11 cellular contexts compared by ENCODE assay signal in the genomic region with DNA sequence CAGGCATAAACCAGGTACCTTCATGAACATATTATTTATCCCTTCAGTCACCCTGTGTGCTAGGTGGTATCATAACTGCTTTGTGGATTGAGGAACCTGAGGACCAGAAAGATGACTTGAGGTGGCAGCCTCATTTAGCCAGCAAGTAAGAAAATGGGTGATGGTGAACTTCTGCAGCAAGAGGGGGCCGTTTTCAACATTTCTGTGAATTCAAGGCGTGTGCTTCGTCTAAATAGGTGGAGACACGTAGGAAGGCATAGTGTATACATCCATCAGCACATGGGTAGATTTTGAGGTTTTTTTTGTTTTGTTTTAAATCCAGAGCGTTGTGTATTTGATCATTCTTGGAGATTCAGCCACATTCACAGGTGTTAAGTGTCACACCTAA.
DNase-seq lines count a peak whose midpoint lies in the region; ATAC-seq and TF ChIP-seq lines count a peak whose summit lies in the region.
"Had no signal": no experiment of that assay in that cellular context is flagged by ENCODE, and none has a peak within 500 bp of the region (broad histone marks: within the 10 kb centered on the region; RNA-seq: fewer than 3 reads in every experiment).

No MANE protein-coding gene starts in this region.

- peak overlapping the region; percentile 96 for H3K27ac Mint-ChIP-seq in CD4-positive, alpha-beta T cell
- H3K27ac Mint-ChIP-seq: dendritic cell treated with granulocyte-macrophage colony-stimulating factor and Interleukin-4, amounts not matched to agents 40 ng/mL and 50 ng/mL, for 4 days had no signal

- POLR2A ChIA-PET in CD4-positive, alpha-beta T cell (lab: Charles Lee), result interaction anchor here (0.8 to 8.0 kb wide), 16 partner anchors 10 to 1043 kb away, joined by 3 to 158 read pairs (median 4); a partner anchor contains a TSS

- H3K27me3 ChIP-seq in CD4-positive, alpha-beta T cell (ENCODE audit: control insufficient read depth, insufficient read depth, low read length), result no peaks in the 10 kb centered on the region
- H3K27me3 ChIP-seq in breast epithelium (no peaks in the 10 kb centered on the region), neutrophil (no peaks in the 10 kb centered on the region)
- H3K27me3 ChIP-seq: SJCRH30 had no signal

- H3K36me3 Mint-ChIP-seq in CD4-positive, alpha-beta T cell (ENCODE audit: low read depth), result peaks cover 14% of the 10 kb centered on the region

- CTCF ChIA-PET in CD4-positive, alpha-beta T cell (lab: Charles Lee), result interaction anchor here (1.0 to 2.4 kb wide), 4 partner anchors 17 to 130 kb away, joined by 3 to 20 read pairs (median 6); no protein-coding TSS in a partner anchor

- H3K27me3 Mint-ChIP-seq in CD4-positive, alpha-beta T cell, result no peaks in the 10 kb centered on the region
- H3K27me3 Mint-ChIP-seq: dendritic cell treated with granulocyte-macrophage colony-stimulating factor and Interleukin-4, amounts not matched to agents 40 ng/mL and 50 ng/mL, for 4 days had no signal

- intact Hi-C loops in CD4-positive, alpha-beta T cell (cut with DNase I, micrococcal nuclease), result loop anchor here (1.0 to 10.0 kb wide), 6 partner anchors 11 to 1042 kb away; a partner anchor contains a TSS
- intact Hi-C loops in breast epithelium (cut with DNase I; ENCODE audit: low total_unique reads), result no loop called here

- peak in 2 of 10 experiments; percentile 25 for DNase-seq in CD4-positive, alpha-beta T cell
- peak; percentile 37 for DNase-seq in NB4 (ENCODE audit: low read depth)
- DNase-seq in breast epithelium (ENCODE audit: low spot score in 2 of 2), result no peak
- no peak for DNase-seq in midbrain (lab: John Stamatoyannopoulos, UW)
- DNase-seq: SJCRH30 had no signal

- no peak overlapping the region for H3K4me3 ChIP-seq in NB4 (ENCODE audit: low read depth, low read length)
- H3K4me3 ChIP-seq in breast epithelium, result no peak overlapping the region
- no peak overlapping the region for H3K4me3 ChIP-seq in neutrophil (ENCODE audit: low read depth in 1 of 2, low read length in 1 of 2)
- H3K4me3 ChIP-seq: SJCRH30 had no signal

- H3K27ac ChIP-seq in CD4-positive, alpha-beta T cell (ENCODE audit: low read depth, low read length), result peak overlapping the region; percentile 98
- H3K27ac ChIP-seq in breast epithelium (peak overlapping the region; percentile 78 to 88), neutrophil (peak overlapping the region; percentile 81)
- H3K27ac ChIP-seq: SJCRH30 had no signal

- H3K36me3 ChIP-seq in breast epithelium, result no peaks in the 10 kb centered on the region
- H3K36me3 ChIP-seq in neutrophil, result no peaks in the 10 kb centered on the region

- peak overlapping the region; percentile 86 for H3K4me3 Mint-ChIP-seq in CD4-positive, alpha-beta T cell
- H3K4me3 Mint-ChIP-seq: dendritic cell treated with granulocyte-macrophage colony-stimulating factor and Interleukin-4, amounts not matched to agents 40 ng/mL and 50 ng/mL, for 4 days had no signal

- H3K4me1 Mint-ChIP-seq in CD4-positive, alpha-beta T cell (ENCODE audit: low read depth), result peaks cover 100% of the 10 kb centered on the region

- peak; percentile 36 for ATAC-seq in CD4-positive, alpha-beta T cell (ENCODE audit: poor library complexity)
- ATAC-seq in GM21390 (IDR thresholded peaks at IDR 0.05; ENCODE audit: unreplicated experiment) (no peak), HG03025 (IDR thresholded peaks at IDR 0.05; ENCODE audit: low FRiP score, unreplicated experiment) (no peak), GM21360 (IDR thresholded peaks at IDR 0.05; ENCODE audit: unreplicated experiment) (no peak)
- ATAC-seq: HCT116 had no signal

- no peaks in the 10 kb centered on the region for H3K9me3 ChIP-seq in CD4-positive, alpha-beta T cell (ENCODE audit: control insufficient read depth, low read length)
- H3K9me3 ChIP-seq in breast epithelium (no peaks in the 10 kb centered on the region), neutrophil (no peaks in the 10 kb centered on the region)
- H3K9me3 ChIP-seq: SJCRH30 had no signal

- no peaks in the 10 kb centered on the region for H3K9me3 Mint-ChIP-seq in CD4-positive, alpha-beta T cell
- H3K9me3 Mint-ChIP-seq: dendritic cell treated with granulocyte-macrophage colony-stimulating factor and Interleukin-4, amounts not matched to agents 40 ng/mL and 50 ng/mL, for 4 days had no signal

- TF ChIP-seq CTCF in CD4-positive, alpha-beta T cell (IDR thresholded peaks at IDR 0.05), result peak; percentile 24
- no peak for TF ChIP-seq CTCF in NB4 (IDR thresholded peaks at IDR 0.05; ENCODE audit: low read depth, low read length)
- no peak for TF ChIP-seq CTCF in breast epithelium (IDR thresholded peaks at IDR 0.05)
- no peak for TF ChIP-seq CTCF in neutrophil (IDR thresholded peaks at IDR 0.05)

- TF ChIP-seq POLR2A in NB4 (IDR thresholded peaks at IDR 0.05; ENCODE audit: extremely low read depth, insufficient read length), result no peak
- TF ChIP-seq POLR2A in breast epithelium (IDR thresholded peaks at IDR 0.05), result no peak

- peaks cover 13 to 33% of the 10 kb centered on the region in 2 donors for H3K4me1 ChIP-seq in breast epithelium
- H3K4me1 ChIP-seq in neutrophil (ENCODE audit: control insufficient read depth in 1 of 2, insufficient read depth in 1 of 2, low read depth in 1 of 2, low read length in 1 of 2), result peaks cover 76 to 88% of the 10 kb centered on the region in 2 experiments
